Comparison of ENCODE assay signal across 2 cellular contexts in genomic region chr13:40648841-40649240, GRCh38.
TF ChIP-seq lines count a peak whose summit lies in the region.

No MANE protein-coding gene starts in this region.

TF ChIP-seq in GM23338, 12 proteins besides CTCF, POLR2A, EP300 and RAD21:
- TF ChIP-seq POLR2AphosphoS5 (IDR thresholded peaks at IDR 0.05; ENCODE audit: low read depth) (no peak), JUNB (IDR thresholded peaks at IDR 0.05; ENCODE audit: unreplicated experiment) (no peak), ETS1 (IDR thresholded peaks at IDR 0.05) (no peak), ZNF114 (CRISPR knock-in tag; IDR thresholded peaks at IDR 0.05) (no peak), EZH2phosphoT487 (IDR thresholded peaks at IDR 0.05; ENCODE audit: unreplicated experiment) (no peak), EZH2 (IDR thresholded peaks at IDR 0.05; ENCODE audit: low read depth, unreplicated experiment) (no peak), ZNF331 (CRISPR knock-in tag; IDR thresholded peaks at IDR 0.05; ENCODE audit: low read depth) (no peak), CREB1 (CRISPR knock-in tag; IDR thresholded peaks at IDR 0.05; ENCODE audit: low read depth) (no peak), STAT1 (IDR thresholded peaks at IDR 0.05; ENCODE audit: unreplicated experiment) (no peak), NANOG (IDR thresholded peaks at IDR 0.05; ENCODE audit: borderline replicate concordance) (no peak)
- TF ChIP-seq, protein P1, sequence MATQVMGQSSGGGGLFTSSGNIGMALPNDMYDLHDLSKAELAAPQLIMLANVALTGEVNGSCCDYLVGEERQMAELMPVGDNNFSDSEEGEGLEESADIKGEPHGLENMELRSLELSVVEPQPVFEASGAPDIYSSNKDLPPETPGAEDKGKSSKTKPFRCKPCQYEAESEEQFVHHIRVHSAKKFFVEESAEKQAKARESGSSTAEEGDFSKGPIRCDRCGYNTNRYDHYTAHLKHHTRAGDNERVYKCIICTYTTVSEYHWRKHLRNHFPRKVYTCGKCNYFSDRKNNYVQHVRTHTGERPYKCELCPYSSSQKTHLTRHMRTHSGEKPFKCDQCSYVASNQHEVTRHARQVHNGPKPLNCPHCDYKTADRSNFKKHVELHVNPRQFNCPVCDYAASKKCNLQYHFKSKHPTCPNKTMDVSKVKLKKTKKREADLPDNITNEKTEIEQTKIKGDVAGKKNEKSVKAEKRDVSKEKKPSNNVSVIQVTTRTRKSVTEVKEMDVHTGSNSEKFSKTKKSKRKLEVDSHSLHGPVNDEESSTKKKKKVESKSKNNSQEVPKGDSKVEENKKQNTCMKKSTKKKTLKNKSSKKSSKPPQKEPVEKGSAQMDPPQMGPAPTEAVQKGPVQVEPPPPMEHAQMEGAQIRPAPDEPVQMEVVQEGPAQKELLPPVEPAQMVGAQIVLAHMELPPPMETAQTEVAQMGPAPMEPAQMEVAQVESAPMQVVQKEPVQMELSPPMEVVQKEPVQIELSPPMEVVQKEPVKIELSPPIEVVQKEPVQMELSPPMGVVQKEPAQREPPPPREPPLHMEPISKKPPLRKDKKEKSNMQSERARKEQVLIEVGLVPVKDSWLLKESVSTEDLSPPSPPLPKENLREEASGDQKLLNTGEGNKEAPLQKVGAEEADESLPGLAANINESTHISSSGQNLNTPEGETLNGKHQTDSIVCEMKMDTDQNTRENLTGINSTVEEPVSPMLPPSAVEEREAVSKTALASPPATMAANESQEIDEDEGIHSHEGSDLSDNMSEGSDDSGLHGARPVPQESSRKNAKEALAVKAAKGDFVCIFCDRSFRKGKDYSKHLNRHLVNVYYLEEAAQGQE (IDR thresholded peaks at IDR 0.05; ENCODE audit: unreplicated experiment), result no peak
- TF ChIP-seq, protein P2, sequence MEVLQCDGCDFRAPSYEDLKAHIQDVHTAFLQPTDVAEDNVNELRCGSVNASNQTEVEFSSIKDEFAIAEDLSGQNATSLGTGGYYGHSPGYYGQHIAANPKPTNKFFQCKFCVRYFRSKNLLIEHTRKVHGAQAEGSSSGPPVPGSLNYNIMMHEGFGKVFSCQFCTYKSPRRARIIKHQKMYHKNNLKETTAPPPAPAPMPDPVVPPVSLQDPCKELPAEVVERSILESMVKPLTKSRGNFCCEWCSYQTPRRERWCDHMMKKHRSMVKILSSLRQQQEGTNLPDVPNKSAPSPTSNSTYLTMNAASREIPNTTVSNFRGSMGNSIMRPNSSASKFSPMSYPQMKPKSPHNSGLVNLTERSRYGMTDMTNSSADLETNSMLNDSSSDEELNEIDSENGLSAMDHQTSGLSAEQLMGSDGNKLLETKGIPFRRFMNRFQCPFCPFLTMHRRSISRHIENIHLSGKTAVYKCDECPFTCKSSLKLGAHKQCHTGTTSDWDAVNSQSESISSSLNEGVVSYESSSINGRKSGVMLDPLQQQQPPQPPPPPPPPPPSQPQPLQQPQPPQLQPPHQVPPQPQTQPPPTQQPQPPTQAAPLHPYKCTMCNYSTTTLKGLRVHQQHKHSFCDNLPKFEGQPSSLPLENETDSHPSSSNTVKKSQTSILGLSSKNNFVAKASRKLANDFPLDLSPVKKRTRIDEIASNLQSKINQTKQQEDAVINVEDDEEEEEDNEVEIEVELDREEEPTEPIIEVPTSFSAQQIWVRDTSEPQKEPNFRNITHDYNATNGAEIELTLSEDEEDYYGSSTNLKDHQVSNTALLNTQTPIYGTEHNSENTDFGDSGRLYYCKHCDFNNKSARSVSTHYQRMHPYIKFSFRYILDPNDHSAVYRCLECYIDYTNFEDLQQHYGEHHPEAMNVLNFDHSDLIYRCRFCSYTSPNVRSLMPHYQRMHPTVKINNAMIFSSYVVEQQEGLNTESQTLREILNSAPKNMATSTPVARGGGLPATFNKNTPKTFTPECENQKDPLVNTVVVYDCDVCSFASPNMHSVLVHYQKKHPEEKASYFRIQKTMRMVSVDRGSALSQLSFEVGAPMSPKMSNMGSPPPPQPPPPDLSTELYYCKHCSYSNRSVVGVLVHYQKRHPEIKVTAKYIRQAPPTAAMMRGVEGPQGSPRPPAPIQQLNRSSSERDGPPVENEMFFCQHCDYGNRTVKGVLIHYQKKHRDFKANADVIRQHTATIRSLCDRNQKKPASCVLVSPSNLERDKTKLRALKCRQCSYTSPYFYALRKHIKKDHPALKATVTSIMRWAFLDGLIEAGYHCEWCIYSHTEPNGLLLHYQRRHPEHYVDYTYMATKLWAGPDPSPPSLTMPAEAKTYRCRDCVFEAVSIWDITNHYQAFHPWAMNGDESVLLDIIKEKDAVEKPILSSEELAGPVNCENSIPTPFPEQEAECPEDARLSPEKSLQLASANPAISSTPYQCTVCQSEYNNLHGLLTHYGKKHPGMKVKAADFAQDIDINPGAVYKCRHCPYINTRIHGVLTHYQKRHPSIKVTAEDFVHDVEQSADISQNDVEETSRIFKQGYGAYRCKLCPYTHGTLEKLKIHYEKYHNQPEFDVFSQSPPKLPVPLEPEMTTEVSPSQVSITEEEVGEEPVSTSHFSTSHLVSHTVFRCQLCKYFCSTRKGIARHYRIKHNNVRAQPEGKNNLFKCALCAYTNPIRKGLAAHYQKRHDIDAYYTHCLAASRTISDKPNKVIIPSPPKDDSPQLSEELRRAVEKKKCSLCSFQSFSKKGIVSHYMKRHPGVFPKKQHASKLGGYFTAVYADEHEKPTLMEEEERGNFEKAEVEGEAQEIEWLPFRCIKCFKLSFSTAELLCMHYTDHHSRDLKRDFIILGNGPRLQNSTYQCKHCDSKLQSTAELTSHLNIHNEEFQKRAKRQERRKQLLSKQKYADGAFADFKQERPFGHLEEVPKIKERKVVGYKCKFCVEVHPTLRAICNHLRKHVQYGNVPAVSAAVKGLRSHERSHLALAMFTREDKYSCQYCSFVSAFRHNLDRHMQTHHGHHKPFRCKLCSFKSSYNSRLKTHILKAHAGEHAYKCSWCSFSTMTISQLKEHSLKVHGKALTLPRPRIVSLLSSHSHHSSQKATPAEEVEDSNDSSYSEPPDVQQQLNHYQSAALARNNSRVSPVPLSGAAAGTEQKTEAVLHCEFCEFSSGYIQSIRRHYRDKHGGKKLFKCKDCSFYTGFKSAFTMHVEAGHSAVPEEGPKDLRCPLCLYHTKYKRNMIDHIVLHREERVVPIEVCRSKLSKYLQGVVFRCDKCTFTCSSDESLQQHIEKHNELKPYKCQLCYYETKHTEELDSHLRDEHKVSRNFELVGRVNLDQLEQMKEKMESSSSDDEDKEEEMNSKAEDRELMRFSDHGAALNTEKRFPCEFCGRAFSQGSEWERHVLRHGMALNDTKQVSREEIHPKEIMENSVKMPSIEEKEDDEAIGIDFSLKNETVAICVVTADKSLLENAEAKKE (CRISPR knock-in tag; IDR thresholded peaks at IDR 0.05), result no peak

TF ChIP-seq in GM12878, 131 proteins besides CTCF, POLR2A, EP300 and RAD21:
- TF ChIP-seq BCLAF1 (IDR thresholded peaks at IDR 0.05) (no peak), NRF1 (conservative IDR thresholded peaks at IDR 0.05; ENCODE audit: low read depth, low read length) (no peak), MAX (IDR thresholded peaks at IDR 0.05; ENCODE audit: low read depth, low read length) (no peak), MXI1 (IDR thresholded peaks at IDR 0.05; ENCODE audit: low read depth, low read length) (no peak), RELA (IDR thresholded peaks at IDR 0.05; ENCODE audit: borderline replicate concordance, partially characterized antibody) (no peak), JUNB (IDR thresholded peaks at IDR 0.05) (no peak), SMAD1 (IDR thresholded peaks at IDR 0.05; ENCODE audit: low read depth, partially characterized antibody) (no peak), KDM1A (IDR thresholded peaks at IDR 0.05; ENCODE audit: borderline replicate concordance) (no peak), ETV6 (conservative IDR thresholded peaks at IDR 0.05 in 1 of 2, IDR thresholded peaks at IDR 0.05 in 1 of 2; ENCODE audit: borderline replicate concordance in 1 of 2, low read depth in 1 of 2) (no peak), CBX5 (IDR thresholded peaks at IDR 0.05; ENCODE audit: low read depth) (no peak), CUX1 (IDR thresholded peaks at IDR 0.05; ENCODE audit: insufficient replicate concordance, low read depth, low read length) (no peak), NR2C2 (IDR thresholded peaks at IDR 0.05; ENCODE audit: borderline replicate concordance, control insufficient read depth, insufficient read length, low read depth) (no peak)
- TF ChIP-seq, protein P3, sequence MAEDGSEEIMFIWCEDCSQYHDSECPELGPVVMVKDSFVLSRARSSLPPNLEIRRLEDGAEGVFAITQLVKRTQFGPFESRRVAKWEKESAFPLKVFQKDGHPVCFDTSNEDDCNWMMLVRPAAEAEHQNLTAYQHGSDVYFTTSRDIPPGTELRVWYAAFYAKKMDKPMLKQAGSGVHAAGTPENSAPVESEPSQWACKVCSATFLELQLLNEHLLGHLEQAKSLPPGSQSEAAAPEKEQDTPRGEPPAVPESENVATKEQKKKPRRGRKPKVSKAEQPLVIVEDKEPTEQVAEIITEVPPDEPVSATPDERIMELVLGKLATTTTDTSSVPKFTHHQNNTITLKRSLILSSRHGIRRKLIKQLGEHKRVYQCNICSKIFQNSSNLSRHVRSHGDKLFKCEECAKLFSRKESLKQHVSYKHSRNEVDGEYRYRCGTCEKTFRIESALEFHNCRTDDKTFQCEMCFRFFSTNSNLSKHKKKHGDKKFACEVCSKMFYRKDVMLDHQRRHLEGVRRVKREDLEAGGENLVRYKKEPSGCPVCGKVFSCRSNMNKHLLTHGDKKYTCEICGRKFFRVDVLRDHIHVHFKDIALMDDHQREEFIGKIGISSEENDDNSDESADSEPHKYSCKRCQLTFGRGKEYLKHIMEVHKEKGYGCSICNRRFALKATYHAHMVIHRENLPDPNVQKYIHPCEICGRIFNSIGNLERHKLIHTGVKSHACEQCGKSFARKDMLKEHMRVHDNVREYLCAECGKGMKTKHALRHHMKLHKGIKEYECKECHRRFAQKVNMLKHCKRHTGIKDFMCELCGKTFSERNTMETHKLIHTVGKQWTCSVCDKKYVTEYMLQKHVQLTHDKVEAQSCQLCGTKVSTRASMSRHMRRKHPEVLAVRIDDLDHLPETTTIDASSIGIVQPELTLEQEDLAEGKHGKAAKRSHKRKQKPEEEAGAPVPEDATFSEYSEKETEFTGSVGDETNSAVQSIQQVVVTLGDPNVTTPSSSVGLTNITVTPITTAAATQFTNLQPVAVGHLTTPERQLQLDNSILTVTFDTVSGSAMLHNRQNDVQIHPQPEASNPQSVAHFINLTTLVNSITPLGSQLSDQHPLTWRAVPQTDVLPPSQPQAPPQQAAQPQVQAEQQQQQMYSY (CRISPR knock-in tag; IDR thresholded peaks at IDR 0.05), result no peak
- TF ChIP-seq, protein P4, sequence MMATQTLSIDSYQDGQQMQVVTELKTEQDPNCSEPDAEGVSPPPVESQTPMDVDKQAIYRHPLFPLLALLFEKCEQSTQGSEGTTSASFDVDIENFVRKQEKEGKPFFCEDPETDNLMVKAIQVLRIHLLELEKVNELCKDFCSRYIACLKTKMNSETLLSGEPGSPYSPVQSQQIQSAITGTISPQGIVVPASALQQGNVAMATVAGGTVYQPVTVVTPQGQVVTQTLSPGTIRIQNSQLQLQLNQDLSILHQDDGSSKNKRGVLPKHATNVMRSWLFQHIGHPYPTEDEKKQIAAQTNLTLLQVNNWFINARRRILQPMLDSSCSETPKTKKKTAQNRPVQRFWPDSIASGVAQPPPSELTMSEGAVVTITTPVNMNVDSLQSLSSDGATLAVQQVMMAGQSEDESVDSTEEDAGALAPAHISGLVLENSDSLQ (IDR thresholded peaks at IDR 0.05), result no peak
